In the genomic region with DNA sequence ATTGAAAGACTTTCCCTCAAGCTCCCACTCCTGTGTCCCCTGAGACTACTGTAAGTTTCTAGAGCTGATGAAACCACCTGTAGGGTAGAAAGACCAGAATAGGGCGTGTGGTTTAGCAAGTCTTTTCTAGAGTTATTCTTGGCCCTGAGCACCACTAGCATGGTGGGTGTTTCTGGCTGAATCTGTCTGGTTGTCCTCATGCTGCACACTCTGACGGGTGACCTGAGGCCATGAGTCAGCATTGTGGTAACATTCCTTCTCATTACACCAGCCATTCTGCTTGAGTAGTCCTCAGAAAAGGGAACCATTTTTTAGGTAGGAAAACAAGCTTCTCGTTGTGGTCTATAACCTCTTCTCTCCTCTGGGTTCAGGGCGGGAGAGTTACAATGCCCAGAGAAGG, we compare ENCODE assay signal across 9 cellular contexts.
DNase-seq lines count a peak whose midpoint lies in the region; ATAC-seq and TF ChIP-seq lines count a peak whose summit lies in the region.
"Had no signal": no experiment of that assay in that cellular context is flagged by ENCODE, and none has a peak within 500 bp of the region (broad histone marks: within the 10 kb centered on the region; RNA-seq: fewer than 3 reads in every experiment).

No MANE protein-coding gene starts in this region.

- TF ChIP-seq CTCF in GM10266 (IDR thresholded peaks at IDR 0.05; ENCODE audit: control insufficient read depth, insufficient read depth, low read depth, missing control alignments) (no peak), RWPE1 (conservative IDR thresholded peaks at IDR 0.05; ENCODE audit: low read depth) (no peak)

- DNase-seq in GM10266 (ENCODE audit: extremely low spot score) (peak; percentile 12), RWPE1 (ENCODE audit: low spot score) (peak; percentile 27), kidney tubule cell (ENCODE audit: low spot score) (peak; percentile 91), mesenteric fat pad (ENCODE audit: low spot score) (no peak)
- no peak for DNase-seq in stimulated activated CD4-positive, alpha-beta T cell treated with anti-CD3 and anti-CD28 coated beads, Interleukin-2, amount 100 ng/mL, for 24 hours
- DNase-seq: left cardiac atrium had no signal

- H3K27ac ChIP-seq in RWPE1 = no peak overlapping the region

- ATAC-seq in HG02852 (IDR thresholded peaks at IDR 0.05; ENCODE audit: unreplicated experiment) (peak; percentile 95), HG03354 (IDR thresholded peaks at IDR 0.05; ENCODE audit: poor library complexity, severe bottlenecking, unreplicated experiment) (no peak), GM18909 (IDR thresholded peaks at IDR 0.05; ENCODE audit: poor library complexity, unreplicated experiment) (no peak)

- POLR2A ChIA-PET in RWPE1 (lab: Yijun Ruan, JAX; ENCODE audit: low non-redundant PET) = no interaction called here

- CTCF ChIA-PET in RWPE1 (lab: Yijun Ruan, JAX) = no interaction called here

Comparison
In these comparisons a context has a peak if more than half of its experiments do, and no peak if none do; other contexts are left out.
1. DNase-seq: peak in GM10266 (single experiment), RWPE1 (single experiment) and kidney tubule cell (single experiment); none in stimulated activated CD4-positive, alpha-beta T cell treated with anti-CD3 and anti-CD28 coated beads, Interleukin-2, amount 100 ng/mL, for 24 hours (0 of 2) and mesenteric fat pad (single experiment).